1 cellular context compared by ENCODE assay signal in the genomic region with DNA sequence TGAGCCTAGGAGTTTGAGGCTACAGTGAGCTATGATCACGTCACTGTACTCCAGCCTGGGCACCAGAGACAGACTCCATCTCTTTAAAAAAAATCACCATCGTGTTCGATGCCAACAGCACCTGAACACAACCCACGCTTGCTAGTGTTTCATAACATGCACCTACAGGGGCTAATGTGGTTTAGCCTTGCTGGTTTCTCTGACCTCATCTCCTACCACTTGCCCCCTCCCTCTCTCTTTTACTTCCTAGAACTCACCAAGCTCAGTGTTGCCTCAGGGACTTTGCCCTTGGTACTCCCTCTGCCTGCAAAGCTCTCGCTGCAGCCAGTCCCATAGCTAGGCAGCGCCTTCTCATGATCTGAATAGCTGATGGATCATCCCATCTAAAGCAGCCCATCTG.
TF ChIP-seq lines count a peak whose summit lies in the region.

No MANE protein-coding gene starts in this region.

TF ChIP-seq in HepG2, 621 proteins besides CTCF, POLR2A, EP300 and RAD21 (continued from another document and continues in another):
- TF ChIP-seq, protein P1, sequence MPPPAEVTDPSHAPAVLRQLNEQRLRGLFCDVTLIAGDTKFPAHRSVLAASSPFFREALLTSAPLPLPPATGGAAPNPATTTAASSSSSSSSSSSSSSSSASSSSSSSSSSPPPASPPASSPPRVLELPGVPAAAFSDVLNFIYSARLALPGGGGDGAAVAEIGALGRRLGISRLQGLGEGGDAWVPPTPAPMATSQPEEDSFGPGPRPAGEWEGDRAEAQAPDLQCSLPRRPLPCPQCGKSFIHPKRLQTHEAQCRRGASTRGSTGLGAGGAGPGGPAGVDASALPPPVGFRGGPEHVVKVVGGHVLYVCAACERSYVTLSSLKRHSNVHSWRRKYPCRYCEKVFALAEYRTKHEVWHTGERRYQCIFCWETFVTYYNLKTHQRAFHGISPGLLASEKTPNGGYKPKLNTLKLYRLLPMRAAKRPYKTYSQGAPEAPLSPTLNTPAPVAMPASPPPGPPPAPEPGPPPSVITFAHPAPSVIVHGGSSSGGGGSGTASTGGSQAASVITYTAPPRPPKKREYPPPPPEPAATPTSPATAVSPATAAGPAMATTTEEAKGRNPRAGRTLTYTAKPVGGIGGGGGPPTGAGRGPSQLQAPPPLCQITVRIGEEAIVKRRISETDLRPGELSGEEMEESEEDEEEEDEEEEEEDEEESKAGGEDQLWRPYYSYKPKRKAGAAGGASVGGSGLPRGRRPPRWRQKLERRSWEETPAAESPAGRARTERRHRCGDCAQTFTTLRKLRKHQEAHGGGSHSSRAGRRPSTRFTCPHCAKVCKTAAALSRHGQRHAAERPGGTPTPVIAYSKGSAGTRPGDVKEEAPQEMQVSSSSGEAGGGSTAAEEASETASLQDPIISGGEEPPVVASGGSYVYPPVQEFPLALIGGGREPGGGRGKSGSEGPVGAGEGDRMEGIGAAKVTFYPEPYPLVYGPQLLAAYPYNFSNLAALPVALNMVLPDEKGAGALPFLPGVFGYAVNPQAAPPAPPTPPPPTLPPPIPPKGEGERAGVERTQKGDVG (CRISPR knock-in tag; IDR thresholded peaks at IDR 0.05; ENCODE audit: borderline replicate concordance) = no peak
- TF ChIP-seq, protein P2, sequence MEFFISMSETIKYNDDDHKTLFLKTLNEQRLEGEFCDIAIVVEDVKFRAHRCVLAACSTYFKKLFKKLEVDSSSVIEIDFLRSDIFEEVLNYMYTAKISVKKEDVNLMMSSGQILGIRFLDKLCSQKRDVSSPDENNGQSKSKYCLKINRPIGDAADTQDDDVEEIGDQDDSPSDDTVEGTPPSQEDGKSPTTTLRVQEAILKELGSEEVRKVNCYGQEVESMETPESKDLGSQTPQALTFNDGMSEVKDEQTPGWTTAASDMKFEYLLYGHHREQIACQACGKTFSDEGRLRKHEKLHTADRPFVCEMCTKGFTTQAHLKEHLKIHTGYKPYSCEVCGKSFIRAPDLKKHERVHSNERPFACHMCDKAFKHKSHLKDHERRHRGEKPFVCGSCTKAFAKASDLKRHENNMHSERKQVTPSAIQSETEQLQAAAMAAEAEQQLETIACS (CRISPR knock-in tag; IDR thresholded peaks at IDR 0.05) = no peak
- TF ChIP-seq LCORL (IDR thresholded peaks at IDR 0.05) (no peak), LCORL (CRISPR knock-in tag; IDR thresholded peaks at IDR 0.05) (peak; percentile 51; the same call in 1 of the 2 replicates), ZFP41 (CRISPR knock-in tag; IDR thresholded peaks at IDR 0.05; ENCODE audit: borderline replicate concordance) (no peak), ZNF17 (CRISPR knock-in tag; IDR thresholded peaks at IDR 0.05) (no peak), ZNF747 (CRISPR knock-in tag; IDR thresholded peaks at IDR 0.05; ENCODE audit: borderline replicate concordance) (no peak), KLF9 (CRISPR knock-in tag; IDR thresholded peaks at IDR 0.05; ENCODE audit: low read depth) (no peak), BHLHE40 (IDR thresholded peaks at IDR 0.05; ENCODE audit: low read length) (no peak), ZNF569 (CRISPR knock-in tag; IDR thresholded peaks at IDR 0.05; ENCODE audit: borderline replicate concordance) (no peak), NBN (conservative IDR thresholded peaks at IDR 0.05) (no peak), SAP130 (CRISPR knock-in tag; IDR thresholded peaks at IDR 0.05; ENCODE audit: low read depth) (peak; percentile 55), GFI1 (CRISPR knock-in tag; IDR thresholded peaks at IDR 0.05; ENCODE audit: borderline replicate concordance) (no peak), HNF4A (CRISPR knock-in tag; IDR thresholded peaks at IDR 0.05) (peak; percentile 84), NAIF1 (CRISPR knock-in tag; IDR thresholded peaks at IDR 0.05; ENCODE audit: borderline replicate concordance) (no peak), ZNF703 (CRISPR knock-in tag; IDR thresholded peaks at IDR 0.05; ENCODE audit: borderline replicate concordance) (no peak), ZNF644 (CRISPR knock-in tag; IDR thresholded peaks at IDR 0.05; ENCODE audit: low read depth) (no peak), ELF4 (CRISPR knock-in tag; IDR thresholded peaks at IDR 0.05; ENCODE audit: borderline replicate concordance) (no peak), ZNF788 (CRISPR knock-in tag; IDR thresholded peaks at IDR 0.05; ENCODE audit: borderline replicate concordance) (no peak), RXRA (CRISPR knock-in tag; IDR thresholded peaks at IDR 0.05) (no peak), FIP1L1 (IDR thresholded peaks at IDR 0.05; ENCODE audit: borderline replicate concordance, insufficient read depth, low read depth, low read length) (no peak), ZNF792 (CRISPR knock-in tag; IDR thresholded peaks at IDR 0.05) (no peak), MTA1 (CRISPR knock-in tag; IDR thresholded peaks at IDR 0.05; ENCODE audit: borderline replicate concordance) (no peak), SIX4 (CRISPR knock-in tag; IDR thresholded peaks at IDR 0.05) (no peak), ZNF331 (CRISPR knock-in tag; IDR thresholded peaks at IDR 0.05) (no peak), ZNF232 (CRISPR knock-in tag; IDR thresholded peaks at IDR 0.05; ENCODE audit: borderline replicate concordance) (no peak), GZF1 (CRISPR knock-in tag; IDR thresholded peaks at IDR 0.05) (no peak), PHF21A (CRISPR knock-in tag; IDR thresholded peaks at IDR 0.05) (0 out of 2 replicates have a peak, but pooled peaks have one; percentile 15), NCOR1 (IDR thresholded peaks at IDR 0.05; ENCODE audit: borderline replicate concordance, low read length) (no peak), HDAC2 (CRISPR knock-in tag; IDR thresholded peaks at IDR 0.05) (peak; percentile 16; the same call in 1 of the 2 replicates), HES4 (CRISPR knock-in tag; IDR thresholded peaks at IDR 0.05; ENCODE audit: borderline replicate concordance) (no peak), ZBTB3 (CRISPR knock-in tag; IDR thresholded peaks at IDR 0.05; ENCODE audit: borderline replicate concordance, low read depth) (no peak), ZFP1 (CRISPR knock-in tag; IDR thresholded peaks at IDR 0.05) (no peak)
- TF ChIP-seq, protein P3, sequence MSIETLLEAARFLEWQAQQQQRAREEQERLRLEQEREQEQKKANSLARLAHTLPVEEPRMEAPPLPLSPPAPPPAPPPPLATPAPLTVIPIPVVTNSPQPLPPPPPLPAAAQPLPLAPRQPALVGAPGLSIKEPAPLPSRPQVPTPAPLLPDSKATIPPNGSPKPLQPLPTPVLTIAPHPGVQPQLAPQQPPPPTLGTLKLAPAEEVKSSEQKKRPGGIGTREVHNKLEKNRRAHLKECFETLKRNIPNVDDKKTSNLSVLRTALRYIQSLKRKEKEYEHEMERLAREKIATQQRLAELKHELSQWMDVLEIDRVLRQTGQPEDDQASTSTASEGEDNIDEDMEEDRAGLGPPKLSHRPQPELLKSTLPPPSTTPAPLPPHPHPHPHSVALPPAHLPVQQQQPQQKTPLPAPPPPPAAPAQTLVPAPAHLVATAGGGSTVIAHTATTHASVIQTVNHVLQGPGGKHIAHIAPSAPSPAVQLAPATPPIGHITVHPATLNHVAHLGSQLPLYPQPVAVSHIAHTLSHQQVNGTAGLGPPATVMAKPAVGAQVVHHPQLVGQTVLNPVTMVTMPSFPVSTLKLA (IDR thresholded peaks at IDR 0.05) = no peak
- TF ChIP-seq, protein P4, sequence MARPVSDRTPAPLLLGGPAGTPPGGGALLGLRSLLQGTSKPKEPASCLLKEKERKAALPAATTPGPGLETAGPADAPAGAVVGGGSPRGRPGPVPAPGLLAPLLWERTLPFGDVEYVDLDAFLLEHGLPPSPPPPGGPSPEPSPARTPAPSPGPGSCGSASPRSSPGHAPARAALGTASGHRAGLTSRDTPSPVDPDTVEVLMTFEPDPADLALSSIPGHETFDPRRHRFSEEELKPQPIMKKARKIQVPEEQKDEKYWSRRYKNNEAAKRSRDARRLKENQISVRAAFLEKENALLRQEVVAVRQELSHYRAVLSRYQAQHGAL (CRISPR knock-in tag; IDR thresholded peaks at IDR 0.05; ENCODE audit: not compliant biosample characterization) = no peak
- TF ChIP-seq, protein P5, sequence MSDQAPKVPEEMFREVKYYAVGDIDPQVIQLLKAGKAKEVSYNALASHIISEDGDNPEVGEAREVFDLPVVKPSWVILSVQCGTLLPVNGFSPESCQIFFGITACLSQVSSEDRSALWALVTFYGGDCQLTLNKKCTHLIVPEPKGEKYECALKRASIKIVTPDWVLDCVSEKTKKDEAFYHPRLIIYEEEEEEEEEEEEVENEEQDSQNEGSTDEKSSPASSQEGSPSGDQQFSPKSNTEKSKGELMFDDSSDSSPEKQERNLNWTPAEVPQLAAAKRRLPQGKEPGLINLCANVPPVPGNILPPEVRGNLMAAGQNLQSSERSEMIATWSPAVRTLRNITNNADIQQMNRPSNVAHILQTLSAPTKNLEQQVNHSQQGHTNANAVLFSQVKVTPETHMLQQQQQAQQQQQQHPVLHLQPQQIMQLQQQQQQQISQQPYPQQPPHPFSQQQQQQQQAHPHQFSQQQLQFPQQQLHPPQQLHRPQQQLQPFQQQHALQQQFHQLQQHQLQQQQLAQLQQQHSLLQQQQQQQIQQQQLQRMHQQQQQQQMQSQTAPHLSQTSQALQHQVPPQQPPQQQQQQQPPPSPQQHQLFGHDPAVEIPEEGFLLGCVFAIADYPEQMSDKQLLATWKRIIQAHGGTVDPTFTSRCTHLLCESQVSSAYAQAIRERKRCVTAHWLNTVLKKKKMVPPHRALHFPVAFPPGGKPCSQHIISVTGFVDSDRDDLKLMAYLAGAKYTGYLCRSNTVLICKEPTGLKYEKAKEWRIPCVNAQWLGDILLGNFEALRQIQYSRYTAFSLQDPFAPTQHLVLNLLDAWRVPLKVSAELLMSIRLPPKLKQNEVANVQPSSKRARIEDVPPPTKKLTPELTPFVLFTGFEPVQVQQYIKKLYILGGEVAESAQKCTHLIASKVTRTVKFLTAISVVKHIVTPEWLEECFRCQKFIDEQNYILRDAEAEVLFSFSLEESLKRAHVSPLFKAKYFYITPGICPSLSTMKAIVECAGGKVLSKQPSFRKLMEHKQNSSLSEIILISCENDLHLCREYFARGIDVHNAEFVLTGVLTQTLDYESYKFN (CRISPR knock-in tag; conservative IDR thresholded peaks at IDR 0.05) = peak; percentile 60
- TF ChIP-seq, protein P6, sequence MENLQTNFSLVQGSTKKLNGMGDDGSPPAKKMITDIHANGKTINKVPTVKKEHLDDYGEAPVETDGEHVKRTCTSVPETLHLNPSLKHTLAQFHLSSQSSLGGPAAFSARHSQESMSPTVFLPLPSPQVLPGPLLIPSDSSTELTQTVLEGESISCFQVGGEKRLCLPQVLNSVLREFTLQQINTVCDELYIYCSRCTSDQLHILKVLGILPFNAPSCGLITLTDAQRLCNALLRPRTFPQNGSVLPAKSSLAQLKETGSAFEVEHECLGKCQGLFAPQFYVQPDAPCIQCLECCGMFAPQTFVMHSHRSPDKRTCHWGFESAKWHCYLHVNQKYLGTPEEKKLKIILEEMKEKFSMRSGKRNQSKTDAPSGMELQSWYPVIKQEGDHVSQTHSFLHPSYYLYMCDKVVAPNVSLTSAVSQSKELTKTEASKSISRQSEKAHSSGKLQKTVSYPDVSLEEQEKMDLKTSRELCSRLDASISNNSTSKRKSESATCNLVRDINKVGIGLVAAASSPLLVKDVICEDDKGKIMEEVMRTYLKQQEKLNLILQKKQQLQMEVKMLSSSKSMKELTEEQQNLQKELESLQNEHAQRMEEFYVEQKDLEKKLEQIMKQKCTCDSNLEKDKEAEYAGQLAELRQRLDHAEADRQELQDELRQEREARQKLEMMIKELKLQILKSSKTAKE (CRISPR knock-in tag; IDR thresholded peaks at IDR 0.05; ENCODE audit: borderline replicate concordance) = no peak
- TF ChIP-seq, protein P7, sequence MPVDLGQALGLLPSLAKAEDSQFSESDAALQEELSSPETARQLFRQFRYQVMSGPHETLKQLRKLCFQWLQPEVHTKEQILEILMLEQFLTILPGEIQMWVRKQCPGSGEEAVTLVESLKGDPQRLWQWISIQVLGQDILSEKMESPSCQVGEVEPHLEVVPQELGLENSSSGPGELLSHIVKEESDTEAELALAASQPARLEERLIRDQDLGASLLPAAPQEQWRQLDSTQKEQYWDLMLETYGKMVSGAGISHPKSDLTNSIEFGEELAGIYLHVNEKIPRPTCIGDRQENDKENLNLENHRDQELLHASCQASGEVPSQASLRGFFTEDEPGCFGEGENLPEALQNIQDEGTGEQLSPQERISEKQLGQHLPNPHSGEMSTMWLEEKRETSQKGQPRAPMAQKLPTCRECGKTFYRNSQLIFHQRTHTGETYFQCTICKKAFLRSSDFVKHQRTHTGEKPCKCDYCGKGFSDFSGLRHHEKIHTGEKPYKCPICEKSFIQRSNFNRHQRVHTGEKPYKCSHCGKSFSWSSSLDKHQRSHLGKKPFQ (CRISPR knock-in tag; IDR thresholded peaks at IDR 0.05; ENCODE audit: insufficient replicate concordance) = no peak
- TF ChIP-seq, protein P8, sequence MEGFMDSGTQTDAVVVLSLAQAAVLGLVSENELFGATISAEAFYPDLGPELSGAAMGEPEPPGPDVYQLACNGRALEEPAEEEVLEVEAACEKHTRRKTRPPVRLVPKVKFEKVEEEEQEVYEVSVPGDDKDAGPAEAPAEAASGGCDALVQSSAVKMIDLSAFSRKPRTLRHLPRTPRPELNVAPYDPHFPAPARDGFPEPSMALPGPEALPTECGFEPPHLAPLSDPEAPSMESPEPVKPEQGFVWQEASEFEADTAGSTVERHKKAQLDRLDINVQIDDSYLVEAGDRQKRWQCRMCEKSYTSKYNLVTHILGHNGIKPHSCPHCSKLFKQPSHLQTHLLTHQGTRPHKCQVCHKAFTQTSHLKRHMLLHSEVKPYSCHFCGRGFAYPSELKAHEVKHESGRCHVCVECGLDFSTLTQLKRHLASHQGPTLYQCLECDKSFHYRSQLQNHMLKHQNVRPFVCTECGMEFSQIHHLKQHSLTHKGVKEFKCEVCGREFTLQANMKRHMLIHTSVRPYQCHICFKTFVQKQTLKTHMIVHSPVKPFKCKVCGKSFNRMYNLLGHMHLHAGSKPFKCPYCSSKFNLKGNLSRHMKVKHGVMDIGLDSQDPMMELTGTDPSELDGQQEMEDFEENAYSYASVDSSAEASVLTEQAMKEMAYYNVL (CRISPR knock-in tag; IDR thresholded peaks at IDR 0.05; ENCODE audit: borderline replicate concordance) = no peak
- TF ChIP-seq, protein P9, sequence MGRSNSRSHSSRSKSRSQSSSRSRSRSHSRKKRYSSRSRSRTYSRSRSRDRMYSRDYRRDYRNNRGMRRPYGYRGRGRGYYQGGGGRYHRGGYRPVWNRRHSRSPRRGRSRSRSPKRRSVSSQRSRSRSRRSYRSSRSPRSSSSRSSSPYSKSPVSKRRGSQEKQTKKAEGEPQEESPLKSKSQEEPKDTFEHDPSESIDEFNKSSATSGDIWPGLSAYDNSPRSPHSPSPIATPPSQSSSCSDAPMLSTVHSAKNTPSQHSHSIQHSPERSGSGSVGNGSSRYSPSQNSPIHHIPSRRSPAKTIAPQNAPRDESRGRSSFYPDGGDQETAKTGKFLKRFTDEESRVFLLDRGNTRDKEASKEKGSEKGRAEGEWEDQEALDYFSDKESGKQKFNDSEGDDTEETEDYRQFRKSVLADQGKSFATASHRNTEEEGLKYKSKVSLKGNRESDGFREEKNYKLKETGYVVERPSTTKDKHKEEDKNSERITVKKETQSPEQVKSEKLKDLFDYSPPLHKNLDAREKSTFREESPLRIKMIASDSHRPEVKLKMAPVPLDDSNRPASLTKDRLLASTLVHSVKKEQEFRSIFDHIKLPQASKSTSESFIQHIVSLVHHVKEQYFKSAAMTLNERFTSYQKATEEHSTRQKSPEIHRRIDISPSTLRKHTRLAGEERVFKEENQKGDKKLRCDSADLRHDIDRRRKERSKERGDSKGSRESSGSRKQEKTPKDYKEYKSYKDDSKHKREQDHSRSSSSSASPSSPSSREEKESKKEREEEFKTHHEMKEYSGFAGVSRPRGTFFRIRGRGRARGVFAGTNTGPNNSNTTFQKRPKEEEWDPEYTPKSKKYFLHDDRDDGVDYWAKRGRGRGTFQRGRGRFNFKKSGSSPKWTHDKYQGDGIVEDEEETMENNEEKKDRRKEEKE (IDR thresholded peaks at IDR 0.05) = no peak
